Comparison of ENCODE assay signal across 38 cellular contexts in genomic region chrX:78934866-78935265, GRCh38. TPM values are rescaled to one million over a fixed set of nuclear protein-coding genes. Genes with fewer than 3 reads are reported as not detected.
"Had no signal": no experiment of that assay in that cellular context is flagged by ENCODE, and none has a peak within 500 bp of the region (broad histone marks: within the 10 kb centered on the region; RNA-seq: fewer than 3 reads in every experiment).

No MANE protein-coding gene starts in this region.

- H3K27me3 ChIP-seq: MG63 had no signal

- H3K4me3 ChIP-seq: MG63 had no signal

- DNase-seq: Karpas-422, Kasumi-1, MG63, MM.1S, MV-4-11, NCI-H1048, NCI-H1092, NCI-H1092 treated with DMSO at 0.1 percent for 48 hours, NCI-H1105, NCI-H1105 treated with DMSO at 0.1 percent for 48 hours, NCI-H1417, NCI-H1417 treated with DMSO at 0.1 percent for 48 hours, NCI-H1436, NCI-H1436 treated with DMSO at 0.1 percent for 48 hours, NCI-H146, NCI-H1694, NCI-H1694 treated with DMSO at 0.1 percent for 48 hours, NCI-H187, NCI-H187 treated with DMSO at 0.1 percent for 48 hours, NCI-H1930, NCI-H2029, NCI-H2029 treated with DMSO at 0.1 percent for 48 hours, NCI-H2081, NCI-H2081 treated with DMSO at 0.1 percent for 48 hours, NCI-H2107, NCI-H2171, NCI-H2171 treated with DMSO at 0.1 percent for 48 hours, NCI-H2227 treated with DMSO at 0.1 percent for 48 hours, NCI-H226, NCI-H345, NCI-H446, NCI-H446 treated with DMSO at 0.1 percent for 48 hours, NCI-H510A, NCI-H510A treated with DMSO at 0.1 percent for 48 hours had no signal

- H3K36me3 ChIP-seq: MG63 had no signal

- H3K9me3 ChIP-seq: MG63 had no signal

RNA-seq across cellular contexts. Expression of gene P2RY10, which starts 10.3 kb away (rescaled TPM):
- total RNA-seq: LHCN-M2, M059J, MCF 10A, NCI-H460 had no signal
